In the genomic region with DNA sequence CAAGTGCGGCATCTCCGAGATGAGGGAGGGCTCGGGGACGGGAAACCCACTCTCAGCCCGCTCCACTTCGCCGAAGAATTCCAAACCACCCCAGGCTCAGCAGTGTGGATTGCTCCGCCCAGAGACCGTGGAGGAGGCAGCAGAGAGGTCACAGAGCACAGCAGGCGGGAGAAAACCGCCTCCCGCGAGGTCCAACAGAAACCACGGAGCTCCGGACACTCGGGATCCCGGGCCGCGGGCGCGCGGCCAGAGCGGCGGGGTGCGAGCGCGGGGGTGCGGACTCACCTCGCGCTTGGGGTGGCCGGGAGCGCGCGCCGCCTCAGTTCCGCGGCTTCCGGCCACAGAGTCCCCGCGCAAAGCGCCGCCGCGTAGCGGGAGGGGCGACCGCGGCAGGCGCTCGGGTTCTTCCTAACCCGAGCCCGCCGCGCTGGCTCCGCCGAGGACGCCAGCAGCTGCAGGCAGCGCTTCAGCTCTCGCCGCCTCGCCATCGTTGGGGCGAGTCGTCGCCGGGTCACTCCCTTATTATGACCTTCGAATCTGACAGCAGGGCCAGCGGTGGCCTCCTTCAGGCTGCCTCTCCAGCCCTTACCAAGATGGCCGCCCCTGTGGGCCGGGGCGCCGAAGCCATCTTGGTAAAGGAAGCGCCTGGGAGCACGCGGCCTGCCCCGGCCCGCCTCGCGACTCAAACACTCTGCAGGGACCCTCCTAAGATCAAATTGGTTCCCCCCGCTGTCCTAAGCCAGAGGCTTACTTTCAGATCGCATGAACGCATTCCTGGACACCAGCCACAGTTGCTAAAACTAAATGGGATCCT, we compare ENCODE assay signal across 8 cellular contexts. TPM values are rescaled to one million over a fixed set of nuclear protein-coding genes. Genes with fewer than 3 reads are reported as not detected.
DNase-seq lines count a peak whose midpoint lies in the region; ATAC-seq and TF ChIP-seq lines count a peak whose summit lies in the region.

Gene NAPEPLD, minus strand, starts transcription at position 106 of the 814 bp plus-strand sequence. CDS start 20,323 bp downstream, outside the sequence.

- DNase-seq in GM13977 (ENCODE audit: low spot score) (peak; percentile 86), NCI-H1436 (lab: John Stamatoyannopoulos, UW) (peak; percentile 68), amniotic stem cell (lab: John Stamatoyannopoulos, UW) (peak; percentile 65), left ventricle myocardium superior (peak; percentile 96), psoas muscle (peak; percentile 89 to 93)

- peaks cover 19% of the 10 kb centered on the region for H3K4me1 ChIP-seq in psoas muscle
- H3K4me1 ChIP-seq in urinary bladder (ENCODE audit: insufficient read depth), result no peaks in the 10 kb centered on the region

- no peaks in the 10 kb centered on the region for H3K27me3 ChIP-seq in psoas muscle (ENCODE audit: insufficient read depth in 3 of 3, low read length in 2 of 3)

- intact Hi-C loops in T-helper 1 cell treated with Interleukin-12 subunit alpha and Interleukin-12 subunit beta and Interleukin-4 antibody, amounts not matched to agents 30 ng/mL and 1 ng/mL, for 36 hours (cut with micrococcal nuclease), result loop anchor here (1.0 to 5.0 kb wide), 7 partner anchors 37 to 1058 kb away; partner anchors contain the start of genes ARMC10, DNAJC2, FAM185A and ORC5
- intact Hi-C loops in left ventricle myocardium superior (cut with micrococcal nuclease), result no loop called here
- intact Hi-C loops in psoas muscle (cut with DNase I), result no loop called here

- H3K27ac ChIP-seq in psoas muscle, result peak within 1 kb of the TSS; percentile 92
- peak within 1 kb of the TSS; percentile 97 for H3K27ac ChIP-seq in urinary bladder (ENCODE audit: low read depth)

- in situ Hi-C loops in GM13977 (cut with MboI; ENCODE audit: low pct_unique_long_range_greater_than_20kb, low sequenced_read_pairs, unreplicated experiment), result no loop called here

- peak within 1 kb of the TSS; percentile 83 for H3K4me3 ChIP-seq in psoas muscle
- H3K4me3 ChIP-seq in urinary bladder (ENCODE audit: low read depth, low read length), result peak within 1 kb of the TSS; percentile 91

- H3K9me3 ChIP-seq in psoas muscle, result no peaks in the 10 kb centered on the region

- WGBS in psoas muscle, 3 donors, result 1 to 2% (median 1%) methylated on average over 62 to 82 of the region's 82 CpGs
- 1% methylated on average over 82 of the region's 82 CpGs for WGBS in urinary bladder

- ATAC-seq in HG02798 (IDR thresholded peaks at IDR 0.05; ENCODE audit: poor library complexity, unreplicated experiment) (peak; percentile 88), left ventricle myocardium superior (peak; percentile 98), psoas muscle (peak; percentile 92 to 94 (median 93))

- H3K36me3 ChIP-seq in psoas muscle (ENCODE audit: insufficient read depth in 1 of 2, low read depth in 1 of 2), result no peaks in the 10 kb centered on the region
- H3K36me3 ChIP-seq in urinary bladder (ENCODE audit: insufficient read depth), result no peaks in the 10 kb centered on the region

- TF ChIP-seq CTCF in GM13977 (IDR thresholded peaks at IDR 0.05; ENCODE audit: extremely low read depth, insufficient read depth, missing control alignments) (no peak), psoas muscle (IDR thresholded peaks at IDR 0.05) (no peak)

RNA-seq across cellular contexts. Expression of gene NAPEPLD, which starts in this region (rescaled TPM):
- 10.0 and 11.3 TPM in 2 replicates for total RNA-seq in T-helper 1 cell treated with Interleukin-12 subunit alpha and Interleukin-12 subunit beta and Interleukin-4 antibody, amounts not matched to agents 30 ng/mL and 1 ng/mL, for 36 hours
- total RNA-seq in left ventricle myocardium superior (16.7 TPM), psoas muscle (1 to 10 TPM; 3.0 to 9.6 (median 6.1) TPM), urinary bladder (33.2 TPM)
- polyA plus RNA-seq in psoas muscle (1 to 10 TPM; 2.9 to 9.7 (median 5.5) TPM), urinary bladder (5.2 TPM)

Comparison
In these comparisons a context has a peak if more than half of its experiments do, and no peak if none do; other contexts are left out.
1. Peak in every context shown above with its lines: DNase-seq, ATAC-seq, H3K4me3 ChIP-seq and H3K27ac ChIP-seq.